Comparison of ENCODE assay signal across 8 cellular contexts in the genomic region with DNA sequence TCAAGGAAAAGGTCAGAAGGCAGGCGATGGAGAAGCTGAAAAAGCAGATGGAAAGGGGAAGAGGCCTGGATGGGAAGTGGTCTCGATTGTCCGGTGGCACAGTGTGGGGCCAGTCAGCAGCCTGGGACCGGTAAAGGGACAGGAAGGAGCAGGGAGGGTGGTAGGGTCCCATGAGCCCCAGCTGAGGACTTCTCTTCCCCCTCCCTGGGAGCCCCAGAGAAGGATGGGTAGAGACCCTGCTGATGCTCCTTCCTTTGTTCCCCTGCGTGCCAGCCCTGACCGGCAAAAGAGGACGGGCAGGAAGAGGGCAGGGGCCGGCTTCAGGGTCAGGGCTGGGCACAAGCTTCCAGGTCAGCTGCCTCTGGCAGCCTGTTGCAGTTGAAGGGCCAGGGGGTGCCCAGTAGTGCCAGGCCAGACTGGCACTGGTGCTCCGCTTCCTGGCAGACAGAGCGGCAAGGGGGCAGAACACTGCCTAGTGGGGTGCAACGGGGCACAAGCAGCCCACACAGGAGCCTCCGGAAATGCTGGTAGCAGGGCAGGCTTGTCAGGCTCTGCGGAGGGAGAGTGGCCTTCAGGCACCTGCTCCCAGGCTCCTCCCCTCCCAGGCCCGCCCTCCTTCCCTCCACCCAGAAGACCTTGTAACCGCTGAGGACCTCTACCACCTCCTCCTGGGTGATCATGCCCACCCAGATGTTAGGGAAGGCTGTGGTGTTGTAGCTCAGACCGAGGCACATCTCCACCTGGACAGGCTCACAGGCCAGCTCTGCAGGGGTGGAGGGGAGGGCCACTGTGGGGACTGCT. TPM values are rescaled to one million over a fixed set of nuclear protein-coding genes. Genes with fewer than 3 reads are reported as not detected.
DNase-seq lines count a peak whose midpoint lies in the region; ATAC-seq and TF ChIP-seq lines count a peak whose summit lies in the region.
"Had no signal": no experiment of that assay in that cellular context is flagged by ENCODE, and none has a peak within 500 bp of the region (broad histone marks: within the 10 kb centered on the region; RNA-seq: fewer than 3 reads in every experiment).

No MANE protein-coding gene starts in this region.

- no peak overlapping the region for H3K4me3 Mint-ChIP-seq in activated T-cell treated with anti-CD3 and anti-CD28 coated beads, Interleukin-2, amount 50 U/mL, for 4 hours

- no peaks in the 10 kb centered on the region for H3K9me3 ChIP-seq in ascending aorta
- no peaks in the 10 kb centered on the region for H3K9me3 ChIP-seq in mesenchymal stem cell (ENCODE audit: control insufficient read depth, low read length)
- H3K9me3 ChIP-seq: BE2C had no signal

- no peaks in the 10 kb centered on the region for H3K9me3 Mint-ChIP-seq in activated T-cell treated with anti-CD3 and anti-CD28 coated beads, Interleukin-2, amount 50 U/mL, for 4 hours

- 48% methylated on average over 13 of the region's 16 CpGs for WGBS in mesenchymal stem cell

- H2AFZ ChIP-seq in mesenchymal stem cell (ENCODE audit: low read depth, low read length): no peak overlapping the region

- no peaks in the 10 kb centered on the region for H3K27me3 ChIP-seq in ascending aorta
- peaks cover 18 to 71% of the 10 kb centered on the region in 2 experiments for H3K27me3 ChIP-seq in mesenchymal stem cell (ENCODE audit: control insufficient read depth in 1 of 2, insufficient read depth in 1 of 2, low read length in 2 of 2)

- H3K36me3 Mint-ChIP-seq in activated T-cell treated with anti-CD3 and anti-CD28 coated beads, Interleukin-2, amount 50 U/mL, for 4 hours (ENCODE audit: insufficient read depth): no peaks in the 10 kb centered on the region

- H3K36me3 ChIP-seq in ascending aorta (peaks cover 0 to 6% of the 10 kb centered on the region in 2 donors), mesenchymal stem cell (ENCODE audit: control insufficient read depth in 1 of 2, insufficient read depth in 2 of 2, low read depth in 1 of 2, low read length in 2 of 2) (peaks cover 9% of the 10 kb centered on the region in 2 experiments)
- H3K36me3 ChIP-seq: BE2C had no signal

- peak overlapping the region; percentile 93 for H2BK15ac ChIP-seq in mesenchymal stem cell (ENCODE audit: low read depth, poor library complexity, severe bottlenecking)

- intact Hi-C loops in ascending aorta (cut with DNase I): loop anchor here (5.0 kb wide), 1 partner anchor 41 kb away; a partner anchor contains a TSS

- H3K23ac ChIP-seq in mesenchymal stem cell (ENCODE audit: low read length in 2 of 2): peak overlapping the region in 1 of 2 experiments; percentile 34

- ATAC-seq in activated T-cell treated with anti-CD3 and anti-CD28 coated beads, Interleukin-2, amount 50 U/mL, for 4 hours: no peak

- DNase-seq in 8988T: peak; percentile 52
- no peak for DNase-seq in ascending aorta (ENCODE audit: low spot score in 2 of 2)
- no peak for DNase-seq in mesenchymal stem cell
- DNase-seq in activated T-cell treated with anti-CD3 and anti-CD28 coated beads, Interleukin-2, amount 50 U/mL, for 4 hours: no peak
- no peak for DNase-seq in stimulated activated CD4-positive, alpha-beta T cell treated with anti-CD3 and anti-CD28 coated beads, Interleukin-4, amount 100 ng/mL, for 1 hour
- DNase-seq in NCI-H748 (lab: John Stamatoyannopoulos, UW; ENCODE audit: unreplicated experiment): no peak
- DNase-seq: BE2C had no signal

- peaks cover 24% of the 10 kb centered on the region for H3K4me1 Mint-ChIP-seq in activated T-cell treated with anti-CD3 and anti-CD28 coated beads, Interleukin-2, amount 50 U/mL, for 4 hours (ENCODE audit: low read depth)

- H2AK5ac ChIP-seq in mesenchymal stem cell (ENCODE audit: low read length, severe bottlenecking): no peak overlapping the region

- H3K4me3 ChIP-seq in ascending aorta (peak overlapping the region; percentile 66 to 94), mesenchymal stem cell (ENCODE audit: insufficient read depth in 1 of 2, low read depth in 1 of 2, low read length in 2 of 2) (peak overlapping the region in 1 of 2 experiments; percentile 77)

- H4K8ac ChIP-seq in mesenchymal stem cell (ENCODE audit: low read length): peak overlapping the region; percentile 83

- no peak overlapping the region for H4K91ac ChIP-seq in mesenchymal stem cell (ENCODE audit: low read length)

- peak overlapping the region; percentile 21 to 90 for H2BK12ac ChIP-seq in mesenchymal stem cell (ENCODE audit: low read length in 2 of 2)

- no peak overlapping the region for H2BK120ac ChIP-seq in mesenchymal stem cell (ENCODE audit: low read depth, low read length)

- no peak overlapping the region for H3K4me2 ChIP-seq in mesenchymal stem cell (ENCODE audit: low read length, poor library complexity, severe bottlenecking)
- H3K4me2 ChIP-seq: KMS-11 had no signal

- H3K9ac ChIP-seq in mesenchymal stem cell (ENCODE audit: low read length): peak overlapping the region; percentile 77
- H3K9ac ChIP-seq: KMS-11 had no signal

- peaks cover 37% of the 10 kb centered on the region for H3K27me3 Mint-ChIP-seq in activated T-cell treated with anti-CD3 and anti-CD28 coated beads, Interleukin-2, amount 50 U/mL, for 4 hours (ENCODE audit: low read depth)

- peaks cover 3 to 26% of the 10 kb centered on the region in 2 donors for H3K4me1 ChIP-seq in ascending aorta
- H3K4me1 ChIP-seq in mesenchymal stem cell (ENCODE audit: control insufficient read depth, insufficient read depth, low read depth, low read length): peaks cover 27% of the 10 kb centered on the region

- H3K27ac ChIP-seq in ascending aorta: peak overlapping the region; percentile 88 to 96
- no peak overlapping the region for H3K27ac ChIP-seq in mesenchymal stem cell (ENCODE audit: low read length, poor library complexity, severe bottlenecking)
- H3K27ac ChIP-seq: KMS-11 had no signal

- H3K79me1 ChIP-seq in mesenchymal stem cell (replicated peaks; ENCODE audit: low read length, poor library complexity, severe bottlenecking): peaks cover 11% of the 10 kb centered on the region

- peak overlapping the region in 1 of 2 experiments; percentile 80 for H3K18ac ChIP-seq in mesenchymal stem cell (ENCODE audit: low read depth in 1 of 2, low read length in 2 of 2)

- H3K4ac ChIP-seq in mesenchymal stem cell (ENCODE audit: low read depth in 1 of 2, low read length in 2 of 2): no peak overlapping the region

- TF ChIP-seq CTCF in ascending aorta (IDR thresholded peaks at IDR 0.05): no peak

- H3K14ac ChIP-seq in mesenchymal stem cell (ENCODE audit: low read length in 2 of 2): no peak overlapping the region

- no peak overlapping the region for H2BK5ac ChIP-seq in mesenchymal stem cell (ENCODE audit: low read depth, low read length, poor library complexity, severe bottlenecking)

RNA-seq across cellular contexts. Expression of a gene that starts 0.7 kb away (rescaled TPM):
- 95.8 TPM for total RNA-seq in ascending aorta
- 25.1 TPM for polyA plus RNA-seq in mesenchymal stem cell (2013, experiment 1 of 2)
- polyA plus RNA-seq in mesenchymal stem cell (2013, experiment 2 of 2): 26.5 TPM
- total RNA-seq in activated T-cell treated with anti-CD3 and anti-CD28 coated beads, Interleukin-2, amount 50 U/mL, for 4 hours: not detected

RNA-seq across cellular contexts. Expression of a gene that starts 5.1 kb away (rescaled TPM):
- not detected for total RNA-seq in ascending aorta
- polyA plus RNA-seq in mesenchymal stem cell (2013, experiment 1 of 2): not detected
- polyA plus RNA-seq in mesenchymal stem cell (2013, experiment 2 of 2): not detected
- total RNA-seq in activated T-cell treated with anti-CD3 and anti-CD28 coated beads, Interleukin-2, amount 50 U/mL, for 4 hours: not detected

RNA-seq across cellular contexts. Expression of a gene that starts 7.1 kb away (rescaled TPM):
- 16.8 TPM for total RNA-seq in ascending aorta
- polyA plus RNA-seq in mesenchymal stem cell (2013, experiment 1 of 2): 30.2 TPM
- polyA plus RNA-seq in mesenchymal stem cell (2013, experiment 2 of 2): 30.5 TPM
- 10 to 100 TPM; 18.6 to 20.7 (median 18.9) TPM for total RNA-seq in activated T-cell treated with anti-CD3 and anti-CD28 coated beads, Interleukin-2, amount 50 U/mL, for 4 hours

RNA-seq across cellular contexts. Expression of a gene that starts 24.5 kb away (rescaled TPM):
- total RNA-seq in ascending aorta: 2,975 TPM
- 80.2 TPM for polyA plus RNA-seq in mesenchymal stem cell (2013, experiment 1 of 2)
- polyA plus RNA-seq in mesenchymal stem cell (2013, experiment 2 of 2): 77.3 TPM
- 1 to 10 TPM in 2 of 3 donors, under 1 TPM in 1; 0.96 to 3.2 (median 2.1) TPM for total RNA-seq in activated T-cell treated with anti-CD3 and anti-CD28 coated beads, Interleukin-2, amount 50 U/mL, for 4 hours

RNA-seq across cellular contexts. Expression of a gene that starts 40.1 kb away (rescaled TPM):
- not detected for total RNA-seq in ascending aorta
- polyA plus RNA-seq in mesenchymal stem cell (2013, experiment 1 of 2): 0.65 TPM
- 0.60 TPM for polyA plus RNA-seq in mesenchymal stem cell (2013, experiment 2 of 2)
- under 1 TPM; 0.19 to 0.53 (median 0.37) TPM for total RNA-seq in activated T-cell treated with anti-CD3 and anti-CD28 coated beads, Interleukin-2, amount 50 U/mL, for 4 hours

Comparison
In these comparisons a context has a peak if more than half of its experiments do, and no peak if none do; other contexts are left out.
1. RNA of a gene that starts 0.7 kb away (total RNA-seq): 95.8 TPM in ascending aorta (single experiment); not detected in activated T-cell treated with anti-CD3 and anti-CD28 coated beads, Interleukin-2, amount 50 U/mL, for 4 hours; every median in the first group is over 10 times any median in the second.